Comparison of ENCODE assay signal across 1 cellular context in genomic region chr18:58026395-58026794, GRCh38.
TF ChIP-seq lines count a peak whose summit lies in the region.

No MANE protein-coding gene starts in this region.

TF ChIP-seq in WTC11, 78 proteins besides CTCF, POLR2A, EP300 and RAD21 (continued from another document):
- TF ChIP-seq E2F5 (CRISPR knock-in tag; IDR thresholded peaks at IDR 0.05) (no peak), MAX (CRISPR knock-in tag; IDR thresholded peaks at IDR 0.05) (no peak), GABPB1 (CRISPR knock-in tag; IDR thresholded peaks at IDR 0.05) (no peak), FOXJ3 (CRISPR knock-in tag; IDR thresholded peaks at IDR 0.05; ENCODE audit: borderline replicate concordance) (no peak), TCF7 (CRISPR knock-in tag; IDR thresholded peaks at IDR 0.05; ENCODE audit: low read depth) (no peak), CDX4 (CRISPR knock-in tag; IDR thresholded peaks at IDR 0.05; ENCODE audit: borderline replicate concordance) (no peak), ZSCAN18 (CRISPR knock-in tag; IDR thresholded peaks at IDR 0.05) (no peak), ATF1 (CRISPR knock-in tag; IDR thresholded peaks at IDR 0.05) (no peak), NFATC4 (CRISPR knock-in tag; IDR thresholded peaks at IDR 0.05) (no peak), RORB (CRISPR knock-in tag; IDR thresholded peaks at IDR 0.05) (no peak), AFF4 (CRISPR knock-in tag; IDR thresholded peaks at IDR 0.05; ENCODE audit: borderline replicate concordance) (no peak), USF2 (CRISPR knock-in tag; IDR thresholded peaks at IDR 0.05) (no peak)
- TF ChIP-seq, protein P1, sequence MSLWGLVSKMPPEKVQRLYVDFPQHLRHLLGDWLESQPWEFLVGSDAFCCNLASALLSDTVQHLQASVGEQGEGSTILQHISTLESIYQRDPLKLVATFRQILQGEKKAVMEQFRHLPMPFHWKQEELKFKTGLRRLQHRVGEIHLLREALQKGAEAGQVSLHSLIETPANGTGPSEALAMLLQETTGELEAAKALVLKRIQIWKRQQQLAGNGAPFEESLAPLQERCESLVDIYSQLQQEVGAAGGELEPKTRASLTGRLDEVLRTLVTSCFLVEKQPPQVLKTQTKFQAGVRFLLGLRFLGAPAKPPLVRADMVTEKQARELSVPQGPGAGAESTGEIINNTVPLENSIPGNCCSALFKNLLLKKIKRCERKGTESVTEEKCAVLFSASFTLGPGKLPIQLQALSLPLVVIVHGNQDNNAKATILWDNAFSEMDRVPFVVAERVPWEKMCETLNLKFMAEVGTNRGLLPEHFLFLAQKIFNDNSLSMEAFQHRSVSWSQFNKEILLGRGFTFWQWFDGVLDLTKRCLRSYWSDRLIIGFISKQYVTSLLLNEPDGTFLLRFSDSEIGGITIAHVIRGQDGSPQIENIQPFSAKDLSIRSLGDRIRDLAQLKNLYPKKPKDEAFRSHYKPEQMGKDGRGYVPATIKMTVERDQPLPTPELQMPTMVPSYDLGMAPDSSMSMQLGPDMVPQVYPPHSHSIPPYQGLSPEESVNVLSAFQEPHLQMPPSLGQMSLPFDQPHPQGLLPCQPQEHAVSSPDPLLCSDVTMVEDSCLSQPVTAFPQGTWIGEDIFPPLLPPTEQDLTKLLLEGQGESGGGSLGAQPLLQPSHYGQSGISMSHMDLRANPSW (CRISPR knock-in tag; conservative IDR thresholded peaks at IDR 0.05; ENCODE audit: low read depth) = no peak
- TF ChIP-seq, protein P2, sequence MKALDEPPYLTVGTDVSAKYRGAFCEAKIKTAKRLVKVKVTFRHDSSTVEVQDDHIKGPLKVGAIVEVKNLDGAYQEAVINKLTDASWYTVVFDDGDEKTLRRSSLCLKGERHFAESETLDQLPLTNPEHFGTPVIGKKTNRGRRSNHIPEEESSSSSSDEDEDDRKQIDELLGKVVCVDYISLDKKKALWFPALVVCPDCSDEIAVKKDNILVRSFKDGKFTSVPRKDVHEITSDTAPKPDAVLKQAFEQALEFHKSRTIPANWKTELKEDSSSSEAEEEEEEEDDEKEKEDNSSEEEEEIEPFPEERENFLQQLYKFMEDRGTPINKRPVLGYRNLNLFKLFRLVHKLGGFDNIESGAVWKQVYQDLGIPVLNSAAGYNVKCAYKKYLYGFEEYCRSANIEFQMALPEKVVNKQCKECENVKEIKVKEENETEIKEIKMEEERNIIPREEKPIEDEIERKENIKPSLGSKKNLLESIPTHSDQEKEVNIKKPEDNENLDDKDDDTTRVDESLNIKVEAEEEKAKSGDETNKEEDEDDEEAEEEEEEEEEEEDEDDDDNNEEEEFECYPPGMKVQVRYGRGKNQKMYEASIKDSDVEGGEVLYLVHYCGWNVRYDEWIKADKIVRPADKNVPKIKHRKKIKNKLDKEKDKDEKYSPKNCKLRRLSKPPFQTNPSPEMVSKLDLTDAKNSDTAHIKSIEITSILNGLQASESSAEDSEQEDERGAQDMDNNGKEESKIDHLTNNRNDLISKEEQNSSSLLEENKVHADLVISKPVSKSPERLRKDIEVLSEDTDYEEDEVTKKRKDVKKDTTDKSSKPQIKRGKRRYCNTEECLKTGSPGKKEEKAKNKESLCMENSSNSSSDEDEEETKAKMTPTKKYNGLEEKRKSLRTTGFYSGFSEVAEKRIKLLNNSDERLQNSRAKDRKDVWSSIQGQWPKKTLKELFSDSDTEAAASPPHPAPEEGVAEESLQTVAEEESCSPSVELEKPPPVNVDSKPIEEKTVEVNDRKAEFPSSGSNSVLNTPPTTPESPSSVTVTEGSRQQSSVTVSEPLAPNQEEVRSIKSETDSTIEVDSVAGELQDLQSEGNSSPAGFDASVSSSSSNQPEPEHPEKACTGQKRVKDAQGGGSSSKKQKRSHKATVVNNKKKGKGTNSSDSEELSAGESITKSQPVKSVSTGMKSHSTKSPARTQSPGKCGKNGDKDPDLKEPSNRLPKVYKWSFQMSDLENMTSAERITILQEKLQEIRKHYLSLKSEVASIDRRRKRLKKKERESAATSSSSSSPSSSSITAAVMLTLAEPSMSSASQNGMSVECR (CRISPR knock-in tag; IDR thresholded peaks at IDR 0.05; ENCODE audit: borderline replicate concordance) = no peak
TF ChIP-seq in WTC11: peak in this region for 0.
